Comparison of ENCODE assay signal across 1 cellular context in the genomic region with DNA sequence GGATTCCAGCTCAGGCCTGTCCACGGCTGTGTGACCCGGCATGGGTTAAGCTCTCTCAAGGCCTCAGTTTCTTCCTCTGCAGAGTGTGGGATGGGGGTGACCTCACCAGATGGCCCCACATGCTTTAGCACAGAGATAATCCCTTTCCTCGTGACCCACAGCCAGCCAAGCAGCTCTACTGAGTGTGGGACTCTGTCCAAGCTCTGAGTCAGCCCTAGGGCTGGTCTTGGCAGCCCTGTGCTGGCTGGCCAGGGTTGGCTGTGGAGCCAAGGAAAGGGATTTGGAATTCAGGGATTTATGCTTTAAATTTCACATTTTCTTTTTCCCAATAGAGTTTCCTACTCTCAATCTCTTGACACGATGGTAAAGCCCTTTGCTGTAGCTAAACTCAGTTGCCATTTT.
A peak's percentile ranks its signal among the peaks of the same experiment; 100 is the strongest.
TF ChIP-seq lines count a peak whose summit lies in the region.

No MANE protein-coding gene starts in this region.

TF ChIP-seq in K562, 482 proteins besides CTCF, POLR2A, EP300 and RAD21 (continued from another document):
- TF ChIP-seq TOE1 (IDR thresholded peaks at IDR 0.05; ENCODE audit: borderline replicate concordance): peak; percentile 33; the same call in 1 of the 2 replicates
- TF ChIP-seq TOE1 (CRISPR knock-in tag; IDR thresholded peaks at IDR 0.05; ENCODE audit: borderline replicate concordance, low read depth): no peak
- peak; percentile 47 for TF ChIP-seq ZFP36 (IDR thresholded peaks at IDR 0.05; ENCODE audit: low read depth, low read length, partially characterized antibody)
- TF ChIP-seq, protein P1, sequence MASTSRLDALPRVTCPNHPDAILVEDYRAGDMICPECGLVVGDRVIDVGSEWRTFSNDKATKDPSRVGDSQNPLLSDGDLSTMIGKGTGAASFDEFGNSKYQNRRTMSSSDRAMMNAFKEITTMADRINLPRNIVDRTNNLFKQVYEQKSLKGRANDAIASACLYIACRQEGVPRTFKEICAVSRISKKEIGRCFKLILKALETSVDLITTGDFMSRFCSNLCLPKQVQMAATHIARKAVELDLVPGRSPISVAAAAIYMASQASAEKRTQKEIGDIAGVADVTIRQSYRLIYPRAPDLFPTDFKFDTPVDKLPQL (IDR thresholded peaks at IDR 0.05; ENCODE audit: extremely low read depth, insufficient read length): no peak
- peak; percentile 71 for TF ChIP-seq BHLHE40 (IDR thresholded peaks at IDR 0.05; ENCODE audit: low read length)
- TF ChIP-seq NR2C2 (CRISPR knock-in tag; IDR thresholded peaks at IDR 0.05): no peak
- 0 out of 2 replicates have a peak, but pooled peaks have one; percentile 18 for TF ChIP-seq NR2C2 (tag; IDR thresholded peaks at IDR 0.05)
- TF ChIP-seq FOSL1 (tag; conservative IDR thresholded peaks at IDR 0.05): peak; percentile 81
- peak; percentile 56 for TF ChIP-seq NFIC (IDR thresholded peaks at IDR 0.05)
- peak; percentile 81; the same call in 1 of the 2 replicates for TF ChIP-seq JUND (IDR thresholded peaks at IDR 0.05; ENCODE audit: borderline replicate concordance, low read depth, low read length)
- TF ChIP-seq JUND (tag; IDR thresholded peaks at IDR 0.05; ENCODE audit: borderline replicate concordance, low read depth, low read length): peak; percentile 79; the same call in 2 of the 3 replicates
- TF ChIP-seq ARID1B (IDR thresholded peaks at IDR 0.05): peak; percentile 52
- TF ChIP-seq ZNF830 (CRISPR knock-in tag; IDR thresholded peaks at IDR 0.05): no peak
- TF ChIP-seq, protein P2, sequence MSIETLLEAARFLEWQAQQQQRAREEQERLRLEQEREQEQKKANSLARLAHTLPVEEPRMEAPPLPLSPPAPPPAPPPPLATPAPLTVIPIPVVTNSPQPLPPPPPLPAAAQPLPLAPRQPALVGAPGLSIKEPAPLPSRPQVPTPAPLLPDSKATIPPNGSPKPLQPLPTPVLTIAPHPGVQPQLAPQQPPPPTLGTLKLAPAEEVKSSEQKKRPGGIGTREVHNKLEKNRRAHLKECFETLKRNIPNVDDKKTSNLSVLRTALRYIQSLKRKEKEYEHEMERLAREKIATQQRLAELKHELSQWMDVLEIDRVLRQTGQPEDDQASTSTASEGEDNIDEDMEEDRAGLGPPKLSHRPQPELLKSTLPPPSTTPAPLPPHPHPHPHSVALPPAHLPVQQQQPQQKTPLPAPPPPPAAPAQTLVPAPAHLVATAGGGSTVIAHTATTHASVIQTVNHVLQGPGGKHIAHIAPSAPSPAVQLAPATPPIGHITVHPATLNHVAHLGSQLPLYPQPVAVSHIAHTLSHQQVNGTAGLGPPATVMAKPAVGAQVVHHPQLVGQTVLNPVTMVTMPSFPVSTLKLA (conservative IDR thresholded peaks at IDR 0.05): peak in 1 of 2 experiments; percentile 26; a peak in 1 of 4 replicates
- peak; percentile 76 for TF ChIP-seq JUN (IDR thresholded peaks at IDR 0.05; ENCODE audit: borderline replicate concordance, low read depth, low read length)
- no peak for TF ChIP-seq JUN (CRISPR knock-in tag; IDR thresholded peaks at IDR 0.05; ENCODE audit: borderline replicate concordance)
- peak; percentile 62; the same call in 1 of the 2 replicates for TF ChIP-seq ATF7 (IDR thresholded peaks at IDR 0.05)
- no peak for TF ChIP-seq FOXJ3 (CRISPR knock-in tag; IDR thresholded peaks at IDR 0.05)
- TF ChIP-seq, protein P3, sequence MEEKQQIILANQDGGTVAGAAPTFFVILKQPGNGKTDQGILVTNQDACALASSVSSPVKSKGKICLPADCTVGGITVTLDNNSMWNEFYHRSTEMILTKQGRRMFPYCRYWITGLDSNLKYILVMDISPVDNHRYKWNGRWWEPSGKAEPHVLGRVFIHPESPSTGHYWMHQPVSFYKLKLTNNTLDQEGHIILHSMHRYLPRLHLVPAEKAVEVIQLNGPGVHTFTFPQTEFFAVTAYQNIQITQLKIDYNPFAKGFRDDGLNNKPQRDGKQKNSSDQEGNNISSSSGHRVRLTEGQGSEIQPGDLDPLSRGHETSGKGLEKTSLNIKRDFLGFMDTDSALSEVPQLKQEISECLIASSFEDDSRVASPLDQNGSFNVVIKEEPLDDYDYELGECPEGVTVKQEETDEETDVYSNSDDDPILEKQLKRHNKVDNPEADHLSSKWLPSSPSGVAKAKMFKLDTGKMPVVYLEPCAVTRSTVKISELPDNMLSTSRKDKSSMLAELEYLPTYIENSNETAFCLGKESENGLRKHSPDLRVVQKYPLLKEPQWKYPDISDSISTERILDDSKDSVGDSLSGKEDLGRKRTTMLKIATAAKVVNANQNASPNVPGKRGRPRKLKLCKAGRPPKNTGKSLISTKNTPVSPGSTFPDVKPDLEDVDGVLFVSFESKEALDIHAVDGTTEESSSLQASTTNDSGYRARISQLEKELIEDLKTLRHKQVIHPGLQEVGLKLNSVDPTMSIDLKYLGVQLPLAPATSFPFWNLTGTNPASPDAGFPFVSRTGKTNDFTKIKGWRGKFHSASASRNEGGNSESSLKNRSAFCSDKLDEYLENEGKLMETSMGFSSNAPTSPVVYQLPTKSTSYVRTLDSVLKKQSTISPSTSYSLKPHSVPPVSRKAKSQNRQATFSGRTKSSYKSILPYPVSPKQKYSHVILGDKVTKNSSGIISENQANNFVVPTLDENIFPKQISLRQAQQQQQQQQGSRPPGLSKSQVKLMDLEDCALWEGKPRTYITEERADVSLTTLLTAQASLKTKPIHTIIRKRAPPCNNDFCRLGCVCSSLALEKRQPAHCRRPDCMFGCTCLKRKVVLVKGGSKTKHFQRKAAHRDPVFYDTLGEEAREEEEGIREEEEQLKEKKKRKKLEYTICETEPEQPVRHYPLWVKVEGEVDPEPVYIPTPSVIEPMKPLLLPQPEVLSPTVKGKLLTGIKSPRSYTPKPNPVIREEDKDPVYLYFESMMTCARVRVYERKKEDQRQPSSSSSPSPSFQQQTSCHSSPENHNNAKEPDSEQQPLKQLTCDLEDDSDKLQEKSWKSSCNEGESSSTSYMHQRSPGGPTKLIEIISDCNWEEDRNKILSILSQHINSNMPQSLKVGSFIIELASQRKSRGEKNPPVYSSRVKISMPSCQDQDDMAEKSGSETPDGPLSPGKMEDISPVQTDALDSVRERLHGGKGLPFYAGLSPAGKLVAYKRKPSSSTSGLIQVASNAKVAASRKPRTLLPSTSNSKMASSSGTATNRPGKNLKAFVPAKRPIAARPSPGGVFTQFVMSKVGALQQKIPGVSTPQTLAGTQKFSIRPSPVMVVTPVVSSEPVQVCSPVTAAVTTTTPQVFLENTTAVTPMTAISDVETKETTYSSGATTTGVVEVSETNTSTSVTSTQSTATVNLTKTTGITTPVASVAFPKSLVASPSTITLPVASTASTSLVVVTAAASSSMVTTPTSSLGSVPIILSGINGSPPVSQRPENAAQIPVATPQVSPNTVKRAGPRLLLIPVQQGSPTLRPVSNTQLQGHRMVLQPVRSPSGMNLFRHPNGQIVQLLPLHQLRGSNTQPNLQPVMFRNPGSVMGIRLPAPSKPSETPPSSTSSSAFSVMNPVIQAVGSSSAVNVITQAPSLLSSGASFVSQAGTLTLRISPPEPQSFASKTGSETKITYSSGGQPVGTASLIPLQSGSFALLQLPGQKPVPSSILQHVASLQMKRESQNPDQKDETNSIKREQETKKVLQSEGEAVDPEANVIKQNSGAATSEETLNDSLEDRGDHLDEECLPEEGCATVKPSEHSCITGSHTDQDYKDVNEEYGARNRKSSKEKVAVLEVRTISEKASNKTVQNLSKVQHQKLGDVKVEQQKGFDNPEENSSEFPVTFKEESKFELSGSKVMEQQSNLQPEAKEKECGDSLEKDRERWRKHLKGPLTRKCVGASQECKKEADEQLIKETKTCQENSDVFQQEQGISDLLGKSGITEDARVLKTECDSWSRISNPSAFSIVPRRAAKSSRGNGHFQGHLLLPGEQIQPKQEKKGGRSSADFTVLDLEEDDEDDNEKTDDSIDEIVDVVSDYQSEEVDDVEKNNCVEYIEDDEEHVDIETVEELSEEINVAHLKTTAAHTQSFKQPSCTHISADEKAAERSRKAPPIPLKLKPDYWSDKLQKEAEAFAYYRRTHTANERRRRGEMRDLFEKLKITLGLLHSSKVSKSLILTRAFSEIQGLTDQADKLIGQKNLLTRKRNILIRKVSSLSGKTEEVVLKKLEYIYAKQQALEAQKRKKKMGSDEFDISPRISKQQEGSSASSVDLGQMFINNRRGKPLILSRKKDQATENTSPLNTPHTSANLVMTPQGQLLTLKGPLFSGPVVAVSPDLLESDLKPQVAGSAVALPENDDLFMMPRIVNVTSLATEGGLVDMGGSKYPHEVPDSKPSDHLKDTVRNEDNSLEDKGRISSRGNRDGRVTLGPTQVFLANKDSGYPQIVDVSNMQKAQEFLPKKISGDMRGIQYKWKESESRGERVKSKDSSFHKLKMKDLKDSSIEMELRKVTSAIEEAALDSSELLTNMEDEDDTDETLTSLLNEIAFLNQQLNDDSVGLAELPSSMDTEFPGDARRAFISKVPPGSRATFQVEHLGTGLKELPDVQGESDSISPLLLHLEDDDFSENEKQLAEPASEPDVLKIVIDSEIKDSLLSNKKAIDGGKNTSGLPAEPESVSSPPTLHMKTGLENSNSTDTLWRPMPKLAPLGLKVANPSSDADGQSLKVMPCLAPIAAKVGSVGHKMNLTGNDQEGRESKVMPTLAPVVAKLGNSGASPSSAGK (IDR thresholded peaks at IDR 0.05): peak; percentile 47; the same call in 1 of the 2 replicates
- TF ChIP-seq SMARCE1 (IDR thresholded peaks at IDR 0.05): peak; percentile 26; the same call in 1 of the 2 replicates
- TF ChIP-seq POLR2G (IDR thresholded peaks at IDR 0.05; ENCODE audit: low read depth, low read length): no peak
- peak; percentile 48; the same call in 1 of the 2 replicates for TF ChIP-seq SMARCA4 (IDR thresholded peaks at IDR 0.05)
- TF ChIP-seq, protein P4, sequence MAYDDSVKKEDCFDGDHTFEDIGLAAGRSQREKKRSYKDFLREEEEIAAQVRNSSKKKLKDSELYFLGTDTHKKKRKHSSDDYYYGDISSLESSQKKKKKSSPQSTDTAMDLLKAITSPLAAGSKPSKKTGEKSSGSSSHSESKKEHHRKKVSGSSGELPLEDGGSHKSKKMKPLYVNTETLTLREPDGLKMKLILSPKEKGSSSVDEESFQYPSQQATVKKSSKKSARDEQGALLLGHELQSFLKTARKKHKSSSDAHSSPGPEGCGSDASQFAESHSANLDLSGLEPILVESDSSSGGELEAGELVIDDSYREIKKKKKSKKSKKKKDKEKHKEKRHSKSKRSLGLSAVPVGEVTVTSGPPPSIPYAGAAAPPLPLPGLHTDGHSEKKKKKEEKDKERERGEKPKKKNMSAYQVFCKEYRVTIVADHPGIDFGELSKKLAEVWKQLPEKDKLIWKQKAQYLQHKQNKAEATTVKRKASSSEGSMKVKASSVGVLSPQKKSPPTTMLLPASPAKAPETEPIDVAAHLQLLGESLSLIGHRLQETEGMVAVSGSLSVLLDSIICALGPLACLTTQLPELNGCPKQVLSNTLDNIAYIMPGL (CRISPR knock-in tag; IDR thresholded peaks at IDR 0.05): no peak
- TF ChIP-seq ATF3 (IDR thresholded peaks at IDR 0.05): peak; percentile 82
- no peak for TF ChIP-seq ATF3 (CRISPR knock-in tag; conservative IDR thresholded peaks at IDR 0.05)
